In the genomic region with DNA sequence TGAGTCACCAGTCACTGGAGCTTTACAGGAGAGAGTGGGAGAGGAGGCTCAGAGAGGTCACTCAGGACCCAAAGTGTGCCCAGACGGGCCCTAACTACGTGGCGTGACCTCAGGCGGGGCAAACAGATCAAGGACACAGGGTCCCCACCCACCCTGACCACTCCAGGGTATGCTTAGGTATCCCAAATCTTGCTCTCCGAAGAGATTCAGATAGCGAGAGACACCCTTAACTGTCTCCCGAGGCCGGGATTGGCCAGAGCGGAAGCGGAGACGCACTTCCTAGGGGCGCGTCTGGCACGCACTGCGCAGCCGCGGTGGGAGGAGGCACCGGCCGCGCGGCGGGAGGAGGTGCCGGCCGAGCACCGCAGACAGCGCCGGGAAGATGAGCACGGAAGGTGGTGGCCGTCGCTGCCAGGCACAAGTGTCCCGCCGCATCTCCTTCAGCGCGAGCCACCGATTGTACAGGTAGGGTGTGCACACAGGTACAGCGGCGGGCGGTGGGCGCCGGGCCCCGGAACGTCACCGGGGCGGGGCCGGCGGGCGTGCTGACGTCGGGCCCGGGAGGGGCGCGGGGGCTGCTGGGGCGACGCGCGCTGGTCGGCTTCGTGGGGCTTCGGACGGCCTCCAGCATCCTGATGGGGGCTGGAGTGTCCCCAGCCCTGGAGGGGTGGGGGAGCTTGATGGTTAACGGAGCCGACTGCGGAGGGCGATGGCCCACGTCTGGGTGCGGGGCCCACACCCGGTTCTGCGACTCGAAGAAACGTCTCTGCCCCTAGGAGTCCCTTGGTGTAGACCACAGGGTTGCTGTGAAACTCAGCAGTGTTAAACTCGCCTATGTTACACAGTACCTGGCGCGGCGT, we compare ENCODE assay signal across 1 cellular context.
TF ChIP-seq lines count a peak whose summit lies in the region.

A gene (plus strand): TSS at position 367 of the 860 bp plus-strand sequence. CDS start 16 bp downstream, at position 383.

TF ChIP-seq in K562, 482 proteins besides CTCF, POLR2A, EP300 and RAD21 (continued from another document and continues in another):
- TF ChIP-seq, protein P1, sequence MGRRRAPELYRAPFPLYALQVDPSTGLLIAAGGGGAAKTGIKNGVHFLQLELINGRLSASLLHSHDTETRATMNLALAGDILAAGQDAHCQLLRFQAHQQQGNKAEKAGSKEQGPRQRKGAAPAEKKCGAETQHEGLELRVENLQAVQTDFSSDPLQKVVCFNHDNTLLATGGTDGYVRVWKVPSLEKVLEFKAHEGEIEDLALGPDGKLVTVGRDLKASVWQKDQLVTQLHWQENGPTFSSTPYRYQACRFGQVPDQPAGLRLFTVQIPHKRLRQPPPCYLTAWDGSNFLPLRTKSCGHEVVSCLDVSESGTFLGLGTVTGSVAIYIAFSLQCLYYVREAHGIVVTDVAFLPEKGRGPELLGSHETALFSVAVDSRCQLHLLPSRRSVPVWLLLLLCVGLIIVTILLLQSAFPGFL (CRISPR knock-in tag; IDR thresholded peaks at IDR 0.05) = no peak
- no peak for TF ChIP-seq MECOM (CRISPR knock-in tag; IDR thresholded peaks at IDR 0.05)
- TF ChIP-seq HLTF (IDR thresholded peaks at IDR 0.05) = peak; percentile 6; the same call in 1 of the 2 replicates
- TF ChIP-seq, protein P2, sequence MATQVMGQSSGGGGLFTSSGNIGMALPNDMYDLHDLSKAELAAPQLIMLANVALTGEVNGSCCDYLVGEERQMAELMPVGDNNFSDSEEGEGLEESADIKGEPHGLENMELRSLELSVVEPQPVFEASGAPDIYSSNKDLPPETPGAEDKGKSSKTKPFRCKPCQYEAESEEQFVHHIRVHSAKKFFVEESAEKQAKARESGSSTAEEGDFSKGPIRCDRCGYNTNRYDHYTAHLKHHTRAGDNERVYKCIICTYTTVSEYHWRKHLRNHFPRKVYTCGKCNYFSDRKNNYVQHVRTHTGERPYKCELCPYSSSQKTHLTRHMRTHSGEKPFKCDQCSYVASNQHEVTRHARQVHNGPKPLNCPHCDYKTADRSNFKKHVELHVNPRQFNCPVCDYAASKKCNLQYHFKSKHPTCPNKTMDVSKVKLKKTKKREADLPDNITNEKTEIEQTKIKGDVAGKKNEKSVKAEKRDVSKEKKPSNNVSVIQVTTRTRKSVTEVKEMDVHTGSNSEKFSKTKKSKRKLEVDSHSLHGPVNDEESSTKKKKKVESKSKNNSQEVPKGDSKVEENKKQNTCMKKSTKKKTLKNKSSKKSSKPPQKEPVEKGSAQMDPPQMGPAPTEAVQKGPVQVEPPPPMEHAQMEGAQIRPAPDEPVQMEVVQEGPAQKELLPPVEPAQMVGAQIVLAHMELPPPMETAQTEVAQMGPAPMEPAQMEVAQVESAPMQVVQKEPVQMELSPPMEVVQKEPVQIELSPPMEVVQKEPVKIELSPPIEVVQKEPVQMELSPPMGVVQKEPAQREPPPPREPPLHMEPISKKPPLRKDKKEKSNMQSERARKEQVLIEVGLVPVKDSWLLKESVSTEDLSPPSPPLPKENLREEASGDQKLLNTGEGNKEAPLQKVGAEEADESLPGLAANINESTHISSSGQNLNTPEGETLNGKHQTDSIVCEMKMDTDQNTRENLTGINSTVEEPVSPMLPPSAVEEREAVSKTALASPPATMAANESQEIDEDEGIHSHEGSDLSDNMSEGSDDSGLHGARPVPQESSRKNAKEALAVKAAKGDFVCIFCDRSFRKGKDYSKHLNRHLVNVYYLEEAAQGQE (CRISPR knock-in tag; IDR thresholded peaks at IDR 0.05; ENCODE audit: low read depth) = peak; percentile 65; the same call in 1 of the 2 replicates
- TF ChIP-seq RBM14 (IDR thresholded peaks at IDR 0.05; ENCODE audit: borderline replicate concordance, insufficient read depth, low read depth, low read length) = no peak
- TF ChIP-seq HDAC1 (IDR thresholded peaks at IDR 0.05) = peak in 1 of 2 experiments; percentile 26; a peak in 1 of 4 replicates
- TF ChIP-seq, protein P3, sequence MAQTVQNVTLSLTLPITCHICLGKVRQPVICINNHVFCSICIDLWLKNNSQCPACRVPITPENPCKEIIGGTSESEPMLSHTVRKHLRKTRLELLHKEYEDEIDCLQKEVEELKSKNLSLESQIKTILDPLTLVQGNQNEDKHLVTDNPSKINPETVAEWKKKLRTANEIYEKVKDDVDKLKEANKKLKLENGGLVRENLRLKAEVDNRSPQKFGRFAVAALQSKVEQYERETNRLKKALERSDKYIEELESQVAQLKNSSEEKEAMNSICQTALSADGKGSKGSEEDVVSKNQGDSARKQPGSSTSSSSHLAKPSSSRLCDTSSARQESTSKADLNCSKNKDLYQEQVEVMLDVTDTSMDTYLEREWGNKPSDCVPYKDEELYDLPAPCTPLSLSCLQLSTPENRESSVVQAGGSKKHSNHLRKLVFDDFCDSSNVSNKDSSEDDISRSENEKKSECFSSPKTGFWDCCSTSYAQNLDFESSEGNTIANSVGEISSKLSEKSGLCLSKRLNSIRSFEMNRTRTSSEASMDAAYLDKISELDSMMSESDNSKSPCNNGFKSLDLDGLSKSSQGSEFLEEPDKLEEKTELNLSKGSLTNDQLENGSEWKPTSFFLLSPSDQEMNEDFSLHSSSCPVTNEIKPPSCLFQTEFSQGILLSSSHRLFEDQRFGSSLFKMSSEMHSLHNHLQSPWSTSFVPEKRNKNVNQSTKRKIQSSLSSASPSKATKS (CRISPR knock-in tag; IDR thresholded peaks at IDR 0.05) = no peak
- TF ChIP-seq ZNF224 (CRISPR knock-in tag; IDR thresholded peaks at IDR 0.05) = no peak
- TF ChIP-seq ZNF584 (CRISPR knock-in tag; IDR thresholded peaks at IDR 0.05; ENCODE audit: low read depth) = no peak
- TF ChIP-seq SRSF9 (IDR thresholded peaks at IDR 0.05; ENCODE audit: borderline replicate concordance, low read depth, low read length) = no peak
- peak; percentile 26; the same call in 1 of the 2 replicates for TF ChIP-seq ARID1B (IDR thresholded peaks at IDR 0.05)
- TF ChIP-seq, protein P4, sequence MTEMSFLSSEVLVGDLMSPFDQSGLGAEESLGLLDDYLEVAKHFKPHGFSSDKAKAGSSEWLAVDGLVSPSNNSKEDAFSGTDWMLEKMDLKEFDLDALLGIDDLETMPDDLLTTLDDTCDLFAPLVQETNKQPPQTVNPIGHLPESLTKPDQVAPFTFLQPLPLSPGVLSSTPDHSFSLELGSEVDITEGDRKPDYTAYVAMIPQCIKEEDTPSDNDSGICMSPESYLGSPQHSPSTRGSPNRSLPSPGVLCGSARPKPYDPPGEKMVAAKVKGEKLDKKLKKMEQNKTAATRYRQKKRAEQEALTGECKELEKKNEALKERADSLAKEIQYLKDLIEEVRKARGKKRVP (CRISPR knock-in tag; IDR thresholded peaks at IDR 0.05) = 0 out of 2 replicates have a peak, but pooled peaks have one; percentile 42
- peak; percentile 64 for TF ChIP-seq MYC (IDR thresholded peaks at IDR 0.05; ENCODE audit: low read depth, low read length)
- no peak for TF ChIP-seq MYC (CRISPR knock-in tag; IDR thresholded peaks at IDR 0.05; ENCODE audit: borderline replicate concordance, low read depth)
- TF ChIP-seq, protein P5, sequence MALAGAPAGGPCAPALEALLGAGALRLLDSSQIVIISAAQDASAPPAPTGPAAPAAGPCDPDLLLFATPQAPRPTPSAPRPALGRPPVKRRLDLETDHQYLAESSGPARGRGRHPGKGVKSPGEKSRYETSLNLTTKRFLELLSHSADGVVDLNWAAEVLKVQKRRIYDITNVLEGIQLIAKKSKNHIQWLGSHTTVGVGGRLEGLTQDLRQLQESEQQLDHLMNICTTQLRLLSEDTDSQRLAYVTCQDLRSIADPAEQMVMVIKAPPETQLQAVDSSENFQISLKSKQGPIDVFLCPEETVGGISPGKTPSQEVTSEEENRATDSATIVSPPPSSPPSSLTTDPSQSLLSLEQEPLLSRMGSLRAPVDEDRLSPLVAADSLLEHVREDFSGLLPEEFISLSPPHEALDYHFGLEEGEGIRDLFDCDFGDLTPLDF (CRISPR knock-in tag; IDR thresholded peaks at IDR 0.05) = 0 out of 2 replicates have a peak, but pooled peaks have one; percentile 34
- TF ChIP-seq RB1 (IDR thresholded peaks at IDR 0.05; ENCODE audit: low read depth) = peak; percentile 89
- TF ChIP-seq CC2D1A (IDR thresholded peaks at IDR 0.05) = no peak
- no peak for TF ChIP-seq NFE2 (IDR thresholded peaks at IDR 0.05; ENCODE audit: low read depth)
- TF ChIP-seq KHSRP (IDR thresholded peaks at IDR 0.05) = no peak
- no peak for TF ChIP-seq ETS2 (tag; IDR thresholded peaks at IDR 0.05; ENCODE audit: borderline replicate concordance, poor library complexity, severe bottlenecking)
- no peak for TF ChIP-seq SMAD1 (IDR thresholded peaks at IDR 0.05; ENCODE audit: low read depth, low read length, partially characterized antibody)
- no peak for TF ChIP-seq SMARCC2 (IDR thresholded peaks at IDR 0.05; ENCODE audit: low read depth)
- no peak for TF ChIP-seq TRIM24 (IDR thresholded peaks at IDR 0.05)
- TF ChIP-seq, protein P6, sequence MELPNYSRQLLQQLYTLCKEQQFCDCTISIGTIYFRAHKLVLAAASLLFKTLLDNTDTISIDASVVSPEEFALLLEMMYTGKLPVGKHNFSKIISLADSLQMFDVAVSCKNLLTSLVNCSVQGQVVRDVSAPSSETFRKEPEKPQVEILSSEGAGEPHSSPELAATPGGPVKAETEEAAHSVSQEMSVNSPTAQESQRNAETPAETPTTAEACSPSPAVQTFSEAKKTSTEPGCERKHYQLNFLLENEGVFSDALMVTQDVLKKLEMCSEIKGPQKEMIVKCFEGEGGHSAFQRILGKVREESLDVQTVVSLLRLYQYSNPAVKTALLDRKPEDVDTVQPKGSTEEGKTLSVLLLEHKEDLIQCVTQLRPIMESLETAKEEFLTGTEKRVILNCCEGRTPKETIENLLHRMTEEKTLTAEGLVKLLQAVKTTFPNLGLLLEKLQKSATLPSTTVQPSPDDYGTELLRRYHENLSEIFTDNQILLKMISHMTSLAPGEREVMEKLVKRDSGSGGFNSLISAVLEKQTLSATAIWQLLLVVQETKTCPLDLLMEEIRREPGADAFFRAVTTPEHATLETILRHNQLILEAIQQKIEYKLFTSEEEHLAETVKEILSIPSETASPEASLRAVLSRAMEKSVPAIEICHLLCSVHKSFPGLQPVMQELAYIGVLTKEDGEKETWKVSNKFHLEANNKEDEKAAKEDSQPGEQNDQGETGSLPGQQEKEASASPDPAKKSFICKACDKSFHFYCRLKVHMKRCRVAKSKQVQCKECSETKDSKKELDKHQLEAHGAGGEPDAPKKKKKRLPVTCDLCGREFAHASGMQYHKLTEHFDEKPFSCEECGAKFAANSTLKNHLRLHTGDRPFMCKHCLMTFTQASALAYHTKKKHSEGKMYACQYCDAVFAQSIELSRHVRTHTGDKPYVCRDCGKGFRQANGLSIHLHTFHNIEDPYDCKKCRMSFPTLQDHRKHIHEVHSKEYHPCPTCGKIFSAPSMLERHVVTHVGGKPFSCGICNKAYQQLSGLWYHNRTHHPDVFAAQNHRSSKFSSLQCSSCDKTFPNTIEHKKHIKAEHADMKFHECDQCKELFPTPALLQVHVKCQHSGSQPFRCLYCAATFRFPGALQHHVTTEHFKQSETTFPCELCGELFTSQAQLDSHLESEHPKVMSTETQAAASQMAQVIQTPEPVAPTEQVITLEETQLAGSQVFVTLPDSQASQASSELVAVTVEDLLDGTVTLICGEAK (IDR thresholded peaks at IDR 0.05) = peak; percentile 66
- TF ChIP-seq, protein P6 (CRISPR knock-in tag; IDR thresholded peaks at IDR 0.05) = no peak
- TF ChIP-seq GTF2A2 (tag; IDR thresholded peaks at IDR 0.05) = no peak
- TF ChIP-seq, protein P7, sequence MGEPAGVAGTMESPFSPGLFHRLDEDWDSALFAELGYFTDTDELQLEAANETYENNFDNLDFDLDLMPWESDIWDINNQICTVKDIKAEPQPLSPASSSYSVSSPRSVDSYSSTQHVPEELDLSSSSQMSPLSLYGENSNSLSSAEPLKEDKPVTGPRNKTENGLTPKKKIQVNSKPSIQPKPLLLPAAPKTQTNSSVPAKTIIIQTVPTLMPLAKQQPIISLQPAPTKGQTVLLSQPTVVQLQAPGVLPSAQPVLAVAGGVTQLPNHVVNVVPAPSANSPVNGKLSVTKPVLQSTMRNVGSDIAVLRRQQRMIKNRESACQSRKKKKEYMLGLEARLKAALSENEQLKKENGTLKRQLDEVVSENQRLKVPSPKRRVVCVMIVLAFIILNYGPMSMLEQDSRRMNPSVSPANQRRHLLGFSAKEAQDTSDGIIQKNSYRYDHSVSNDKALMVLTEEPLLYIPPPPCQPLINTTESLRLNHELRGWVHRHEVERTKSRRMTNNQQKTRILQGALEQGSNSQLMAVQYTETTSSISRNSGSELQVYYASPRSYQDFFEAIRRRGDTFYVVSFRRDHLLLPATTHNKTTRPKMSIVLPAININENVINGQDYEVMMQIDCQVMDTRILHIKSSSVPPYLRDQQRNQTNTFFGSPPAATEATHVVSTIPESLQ (CRISPR knock-in tag; IDR thresholded peaks at IDR 0.05) = 0 out of 2 replicates have a peak, but pooled peaks have one; percentile 25
- TF ChIP-seq CREM (IDR thresholded peaks at IDR 0.05; ENCODE audit: low read depth) = peak; percentile 87
- TF ChIP-seq ZBED1 (IDR thresholded peaks at IDR 0.05) = no peak
- TF ChIP-seq COPS2 (conservative IDR thresholded peaks at IDR 0.05) = no peak
- TF ChIP-seq EHMT2 (IDR thresholded peaks at IDR 0.05) = peak; percentile 37; the same call in 1 of the 2 replicates
- no peak for TF ChIP-seq NCOR1 (IDR thresholded peaks at IDR 0.05)
